2 cellular contexts compared by ENCODE assay signal in the genomic region with DNA sequence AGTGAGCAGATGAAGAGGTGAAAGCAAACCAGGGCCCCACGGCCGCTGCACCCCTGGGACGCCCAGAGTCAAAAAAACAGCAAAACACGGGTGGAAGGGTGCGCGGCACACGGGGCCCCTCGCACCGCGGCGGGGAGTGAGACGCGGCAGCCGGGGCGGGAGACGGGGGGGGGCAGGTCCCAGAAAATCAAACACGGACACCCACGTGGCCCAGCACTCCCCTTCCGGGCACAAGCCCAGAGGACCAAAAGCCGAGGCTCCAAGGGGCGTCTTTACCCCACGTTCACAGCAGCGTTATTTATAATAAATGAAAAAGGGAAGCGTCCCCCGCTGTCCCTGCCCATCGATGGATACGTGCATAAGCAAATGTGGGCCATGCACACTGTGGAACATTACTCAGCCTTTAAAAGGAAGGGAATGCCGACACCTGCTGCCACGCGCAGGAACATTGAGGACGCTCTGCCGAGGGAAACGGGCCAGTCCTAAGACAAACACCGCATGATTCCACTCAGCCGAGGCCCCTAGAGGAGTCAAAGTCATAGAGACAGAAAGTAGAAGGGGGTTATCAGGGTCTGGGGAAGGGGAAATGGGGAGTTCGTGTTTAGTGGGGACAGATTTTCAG.
TF ChIP-seq lines count a peak whose summit lies in the region.

No MANE protein-coding gene starts in this region.

TF ChIP-seq in GM23338, 12 proteins besides CTCF, POLR2A, EP300 and RAD21 (continued from another document):
- TF ChIP-seq, protein P1, sequence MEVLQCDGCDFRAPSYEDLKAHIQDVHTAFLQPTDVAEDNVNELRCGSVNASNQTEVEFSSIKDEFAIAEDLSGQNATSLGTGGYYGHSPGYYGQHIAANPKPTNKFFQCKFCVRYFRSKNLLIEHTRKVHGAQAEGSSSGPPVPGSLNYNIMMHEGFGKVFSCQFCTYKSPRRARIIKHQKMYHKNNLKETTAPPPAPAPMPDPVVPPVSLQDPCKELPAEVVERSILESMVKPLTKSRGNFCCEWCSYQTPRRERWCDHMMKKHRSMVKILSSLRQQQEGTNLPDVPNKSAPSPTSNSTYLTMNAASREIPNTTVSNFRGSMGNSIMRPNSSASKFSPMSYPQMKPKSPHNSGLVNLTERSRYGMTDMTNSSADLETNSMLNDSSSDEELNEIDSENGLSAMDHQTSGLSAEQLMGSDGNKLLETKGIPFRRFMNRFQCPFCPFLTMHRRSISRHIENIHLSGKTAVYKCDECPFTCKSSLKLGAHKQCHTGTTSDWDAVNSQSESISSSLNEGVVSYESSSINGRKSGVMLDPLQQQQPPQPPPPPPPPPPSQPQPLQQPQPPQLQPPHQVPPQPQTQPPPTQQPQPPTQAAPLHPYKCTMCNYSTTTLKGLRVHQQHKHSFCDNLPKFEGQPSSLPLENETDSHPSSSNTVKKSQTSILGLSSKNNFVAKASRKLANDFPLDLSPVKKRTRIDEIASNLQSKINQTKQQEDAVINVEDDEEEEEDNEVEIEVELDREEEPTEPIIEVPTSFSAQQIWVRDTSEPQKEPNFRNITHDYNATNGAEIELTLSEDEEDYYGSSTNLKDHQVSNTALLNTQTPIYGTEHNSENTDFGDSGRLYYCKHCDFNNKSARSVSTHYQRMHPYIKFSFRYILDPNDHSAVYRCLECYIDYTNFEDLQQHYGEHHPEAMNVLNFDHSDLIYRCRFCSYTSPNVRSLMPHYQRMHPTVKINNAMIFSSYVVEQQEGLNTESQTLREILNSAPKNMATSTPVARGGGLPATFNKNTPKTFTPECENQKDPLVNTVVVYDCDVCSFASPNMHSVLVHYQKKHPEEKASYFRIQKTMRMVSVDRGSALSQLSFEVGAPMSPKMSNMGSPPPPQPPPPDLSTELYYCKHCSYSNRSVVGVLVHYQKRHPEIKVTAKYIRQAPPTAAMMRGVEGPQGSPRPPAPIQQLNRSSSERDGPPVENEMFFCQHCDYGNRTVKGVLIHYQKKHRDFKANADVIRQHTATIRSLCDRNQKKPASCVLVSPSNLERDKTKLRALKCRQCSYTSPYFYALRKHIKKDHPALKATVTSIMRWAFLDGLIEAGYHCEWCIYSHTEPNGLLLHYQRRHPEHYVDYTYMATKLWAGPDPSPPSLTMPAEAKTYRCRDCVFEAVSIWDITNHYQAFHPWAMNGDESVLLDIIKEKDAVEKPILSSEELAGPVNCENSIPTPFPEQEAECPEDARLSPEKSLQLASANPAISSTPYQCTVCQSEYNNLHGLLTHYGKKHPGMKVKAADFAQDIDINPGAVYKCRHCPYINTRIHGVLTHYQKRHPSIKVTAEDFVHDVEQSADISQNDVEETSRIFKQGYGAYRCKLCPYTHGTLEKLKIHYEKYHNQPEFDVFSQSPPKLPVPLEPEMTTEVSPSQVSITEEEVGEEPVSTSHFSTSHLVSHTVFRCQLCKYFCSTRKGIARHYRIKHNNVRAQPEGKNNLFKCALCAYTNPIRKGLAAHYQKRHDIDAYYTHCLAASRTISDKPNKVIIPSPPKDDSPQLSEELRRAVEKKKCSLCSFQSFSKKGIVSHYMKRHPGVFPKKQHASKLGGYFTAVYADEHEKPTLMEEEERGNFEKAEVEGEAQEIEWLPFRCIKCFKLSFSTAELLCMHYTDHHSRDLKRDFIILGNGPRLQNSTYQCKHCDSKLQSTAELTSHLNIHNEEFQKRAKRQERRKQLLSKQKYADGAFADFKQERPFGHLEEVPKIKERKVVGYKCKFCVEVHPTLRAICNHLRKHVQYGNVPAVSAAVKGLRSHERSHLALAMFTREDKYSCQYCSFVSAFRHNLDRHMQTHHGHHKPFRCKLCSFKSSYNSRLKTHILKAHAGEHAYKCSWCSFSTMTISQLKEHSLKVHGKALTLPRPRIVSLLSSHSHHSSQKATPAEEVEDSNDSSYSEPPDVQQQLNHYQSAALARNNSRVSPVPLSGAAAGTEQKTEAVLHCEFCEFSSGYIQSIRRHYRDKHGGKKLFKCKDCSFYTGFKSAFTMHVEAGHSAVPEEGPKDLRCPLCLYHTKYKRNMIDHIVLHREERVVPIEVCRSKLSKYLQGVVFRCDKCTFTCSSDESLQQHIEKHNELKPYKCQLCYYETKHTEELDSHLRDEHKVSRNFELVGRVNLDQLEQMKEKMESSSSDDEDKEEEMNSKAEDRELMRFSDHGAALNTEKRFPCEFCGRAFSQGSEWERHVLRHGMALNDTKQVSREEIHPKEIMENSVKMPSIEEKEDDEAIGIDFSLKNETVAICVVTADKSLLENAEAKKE (CRISPR knock-in tag; IDR thresholded peaks at IDR 0.05) = no peak
- TF ChIP-seq POLR2AphosphoS5 (IDR thresholded peaks at IDR 0.05; ENCODE audit: low read depth) (no peak), NANOG (IDR thresholded peaks at IDR 0.05; ENCODE audit: borderline replicate concordance) (no peak), JUNB (IDR thresholded peaks at IDR 0.05; ENCODE audit: unreplicated experiment) (no peak), ZNF331 (CRISPR knock-in tag; IDR thresholded peaks at IDR 0.05; ENCODE audit: low read depth) (no peak), STAT1 (IDR thresholded peaks at IDR 0.05; ENCODE audit: unreplicated experiment) (no peak), CREB1 (CRISPR knock-in tag; IDR thresholded peaks at IDR 0.05; ENCODE audit: low read depth) (no peak)
- TF ChIP-seq, protein P2, sequence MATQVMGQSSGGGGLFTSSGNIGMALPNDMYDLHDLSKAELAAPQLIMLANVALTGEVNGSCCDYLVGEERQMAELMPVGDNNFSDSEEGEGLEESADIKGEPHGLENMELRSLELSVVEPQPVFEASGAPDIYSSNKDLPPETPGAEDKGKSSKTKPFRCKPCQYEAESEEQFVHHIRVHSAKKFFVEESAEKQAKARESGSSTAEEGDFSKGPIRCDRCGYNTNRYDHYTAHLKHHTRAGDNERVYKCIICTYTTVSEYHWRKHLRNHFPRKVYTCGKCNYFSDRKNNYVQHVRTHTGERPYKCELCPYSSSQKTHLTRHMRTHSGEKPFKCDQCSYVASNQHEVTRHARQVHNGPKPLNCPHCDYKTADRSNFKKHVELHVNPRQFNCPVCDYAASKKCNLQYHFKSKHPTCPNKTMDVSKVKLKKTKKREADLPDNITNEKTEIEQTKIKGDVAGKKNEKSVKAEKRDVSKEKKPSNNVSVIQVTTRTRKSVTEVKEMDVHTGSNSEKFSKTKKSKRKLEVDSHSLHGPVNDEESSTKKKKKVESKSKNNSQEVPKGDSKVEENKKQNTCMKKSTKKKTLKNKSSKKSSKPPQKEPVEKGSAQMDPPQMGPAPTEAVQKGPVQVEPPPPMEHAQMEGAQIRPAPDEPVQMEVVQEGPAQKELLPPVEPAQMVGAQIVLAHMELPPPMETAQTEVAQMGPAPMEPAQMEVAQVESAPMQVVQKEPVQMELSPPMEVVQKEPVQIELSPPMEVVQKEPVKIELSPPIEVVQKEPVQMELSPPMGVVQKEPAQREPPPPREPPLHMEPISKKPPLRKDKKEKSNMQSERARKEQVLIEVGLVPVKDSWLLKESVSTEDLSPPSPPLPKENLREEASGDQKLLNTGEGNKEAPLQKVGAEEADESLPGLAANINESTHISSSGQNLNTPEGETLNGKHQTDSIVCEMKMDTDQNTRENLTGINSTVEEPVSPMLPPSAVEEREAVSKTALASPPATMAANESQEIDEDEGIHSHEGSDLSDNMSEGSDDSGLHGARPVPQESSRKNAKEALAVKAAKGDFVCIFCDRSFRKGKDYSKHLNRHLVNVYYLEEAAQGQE (IDR thresholded peaks at IDR 0.05; ENCODE audit: unreplicated experiment) = no peak
TF ChIP-seq in GM23338: peak in this region for 0.

TF ChIP-seq in neural cell, 6 proteins besides CTCF, POLR2A, EP300 and RAD21 (continued from another document):
- TF ChIP-seq, protein P2 (IDR thresholded peaks at IDR 0.05; ENCODE audit: borderline replicate concordance) = no peak
- TF ChIP-seq TAF1 (IDR thresholded peaks at IDR 0.05; ENCODE audit: low read depth) = no peak
